Comparison of ENCODE assay signal across 20 cellular contexts in the genomic region with DNA sequence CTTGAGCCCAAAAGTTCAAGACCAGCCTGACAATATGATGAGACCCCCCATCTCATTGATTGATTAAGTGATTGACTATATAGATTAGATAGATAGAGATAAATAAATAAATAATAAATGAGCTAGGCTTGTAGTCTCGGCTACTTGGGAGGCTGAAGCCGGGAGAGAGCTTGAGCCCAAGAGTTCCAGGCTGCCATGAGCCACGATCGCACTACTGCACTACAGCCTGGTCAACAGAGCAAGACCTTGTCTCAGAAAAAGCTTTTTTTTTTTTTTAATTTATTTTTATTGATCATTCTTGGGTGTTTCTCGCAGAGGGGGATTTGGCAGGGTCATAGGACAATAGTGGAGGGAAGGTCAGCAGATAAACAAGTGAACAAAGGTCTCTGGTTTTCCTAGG.
"Had no signal": no experiment of that assay in that cellular context is flagged by ENCODE, and none has a peak within 500 bp of the region (broad histone marks: within the 10 kb centered on the region; RNA-seq: fewer than 3 reads in every experiment).

No MANE protein-coding gene starts in this region.

- H3K9ac ChIP-seq: KMS-11 had no signal

- DNase-seq: IMR-90, Kasumi-1, MM.1S, NCI-H1092 treated with DMSO at 0.1 percent for 48 hours, NCI-H1436, NCI-H187, NCI-H2029, NCI-H2081 treated with DMSO at 0.1 percent for 48 hours, NCI-H2171, NCI-H226, NCI-H446 treated with DMSO at 0.1 percent for 48 hours, NCI-H510A treated with DMSO at 0.1 percent for 48 hours, NCI-H526, SHP77, T-helper 1 cell had no signal

- ATAC-seq: SK-N-SH treated with all-trans-retinoic acid at 6 μM for 48 hours had no signal

- H3K27ac ChIP-seq: HL-60, KMS-11, RWPE1 had no signal

- FAIRE-seq: HTR-8/SVneo had no signal
